Comparison of ENCODE assay signal across 20 cellular contexts in the genomic region with DNA sequence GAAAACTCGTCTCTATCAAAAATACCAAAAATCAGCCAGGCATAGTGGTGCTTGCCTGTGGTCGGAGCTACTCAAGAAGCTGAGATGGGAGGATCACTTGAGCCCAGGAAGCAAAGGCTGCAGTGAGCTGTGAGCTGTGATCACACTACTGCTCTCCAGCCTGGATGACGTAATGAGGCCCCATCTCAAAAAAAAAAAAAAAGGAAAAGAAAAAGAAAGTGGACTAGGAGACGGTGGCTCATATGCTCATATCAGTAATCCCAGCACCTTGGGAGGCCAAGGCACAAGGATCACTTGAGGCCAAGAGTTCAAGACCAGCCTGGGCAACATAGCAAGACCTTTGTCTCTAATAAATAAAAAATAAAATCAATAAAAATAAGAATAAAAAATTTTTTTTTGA. TPM values are rescaled to one million over a fixed set of nuclear protein-coding genes. Genes with fewer than 3 reads are reported as not detected.
DNase-seq lines count a peak whose midpoint lies in the region; ATAC-seq, FAIRE-seq and TF ChIP-seq lines count a peak whose summit lies in the region.
"Had no signal": no experiment of that assay in that cellular context is flagged by ENCODE, and none has a peak within 500 bp of the region (broad histone marks: within the 10 kb centered on the region; RNA-seq: fewer than 3 reads in every experiment).

No MANE protein-coding gene starts in this region.

- H4K20me1 ChIP-seq in K562 (replicated peaks; ENCODE audit: control insufficient read depth, insufficient read depth, low read length): no peaks in the 10 kb centered on the region

- no peak overlapping the region for H3K18ac ChIP-seq in mesenchymal stem cell (ENCODE audit: low read depth in 1 of 2, low read length in 2 of 2)

- POLR2A ChIA-PET in K562 (lab: Yijun Ruan, JAX): interaction anchor here (0.7 to 4.7 kb wide), 7 partner anchors 8 to 37 kb away, joined by 3 to 27 read pairs (median 7); a partner anchor contains a TSS

- CTCF ChIA-PET in K562 (lab: Yijun Ruan, JAX; ENCODE audit: low intra/inter-chr PET ratio): no interaction called here

- H3K9me3 Mint-ChIP-seq in stimulated activated effector memory CD8-positive, alpha-beta T cell treated with anti-CD3 and anti-CD28 coated beads, Interleukin-12 subunit alpha, Interleukin-12 subunit beta, amount 100 ng/mL, for 72 hours: no peaks in the 10 kb centered on the region
- H3K9me3 Mint-ChIP-seq: T-helper 2 cell treated with Interferon-gamma antibody and Interleukin-4, amounts not matched to agents 5 μg/mL and 100 μg/mL, for 36 hours had no signal

- H3K14ac ChIP-seq in mesenchymal stem cell (ENCODE audit: low read length in 2 of 2): no peak overlapping the region

- H3K4ac ChIP-seq in mesenchymal stem cell (ENCODE audit: low read depth in 1 of 2, low read length in 2 of 2): no peak overlapping the region

- no peak overlapping the region for H3K4me2 ChIP-seq in K562 (ENCODE audit: insufficient read depth, low read length)
- no peak overlapping the region for H3K4me2 ChIP-seq in mesenchymal stem cell (ENCODE audit: low read length, poor library complexity, severe bottlenecking)

- no peak for TF ChIP-seq EP300 in K562 (IDR thresholded peaks at IDR 0.05; ENCODE audit: low read length)

- 42% methylated on average over 2 of the region's 4 CpGs for WGBS in K562 (ENCODE audit: insufficient coverage, low coverage, missing lambda C conversion rate)
- WGBS in mesenchymal stem cell: 68% methylated on average over 3 of the region's 4 CpGs

- H3K23ac ChIP-seq in mesenchymal stem cell (ENCODE audit: low read length in 2 of 2): no peak overlapping the region

- H2BK15ac ChIP-seq in mesenchymal stem cell (ENCODE audit: low read depth, poor library complexity, severe bottlenecking): no peak overlapping the region

- H3K9ac ChIP-seq in K562 (ENCODE audit: insufficient read depth in 1 of 2, low read depth in 2 of 2, low read length in 2 of 2): peak overlapping the region in 1 of 2 experiments; percentile 64; a peak in 1 of 4 replicates
- H3K9ac ChIP-seq in mesenchymal stem cell (ENCODE audit: low read length): peak overlapping the region; percentile 16

- peak; percentile 32 for DNase-seq in HCEC 1CT
- peak; percentile 15 to 33 for DNase-seq in NOMO-1 (lab: John Stamatoyannopoulos, UW; ENCODE audit: unreplicated experiment in 2 of 2)
- DNase-seq in K562 (ENCODE audit: extremely low read depth in 1 of 4, low spot score in 3 of 4): peak in 2 of 4 experiments; percentile 16 to 60
- peak; percentile 71 for DNase-seq in mesenchymal stem cell
- DNase-seq in stimulated activated effector memory CD8-positive, alpha-beta T cell treated with anti-CD3 and anti-CD28 coated beads, Interleukin-12 subunit alpha, Interleukin-12 subunit beta, amount 100 ng/mL, for 72 hours (ENCODE audit: low spot score in 2 of 2): no peak
- DNase-seq in NCI-H510A treated with DMSO at 0.1 percent for 48 hours (lab: John Stamatoyannopoulos, UW): no peak
- DNase-seq in effector CD8-positive, alpha-beta T cell (lab: John Stamatoyannopoulos, UW): no peak
- no peak for DNase-seq in NCI-H1436 treated with DMSO at 0.1 percent for 48 hours (lab: John Stamatoyannopoulos, UW)
- DNase-seq: activated CD4-positive, alpha-beta T cell treated with anti-CD3 and anti-CD28 coated beads, Interleukin-2, amount 50 U/mL, for 1 hour; activated T-cell treated with anti-CD3 and anti-CD28 coated beads, Interleukin-2, amount 50 U/mL, for 48 hours; C1 segment of cervical spinal cord; cortex of kidney; esophagus squamous epithelium; NCI-H1105 treated with DMSO at 0.1 percent for 48 hours; NCI-H446; Peyer's patch; right cardiac atrium; stimulated activated CD8-positive, alpha-beta memory T cell treated with anti-CD3 and anti-CD28 coated beads, Interleukin-4, amount 100 ng/mL, for 48 hours had no signal

- no peaks in the 10 kb centered on the region for H3K9me1 ChIP-seq in K562 (ENCODE audit: control insufficient read depth, insufficient read depth, low read length)

- peaks cover 7 to 11% of the 10 kb centered on the region in 2 experiments; a peak in 2 of 5 replicates for H3K4me1 ChIP-seq in K562 (replicated peaks in 1 of 2; ENCODE audit: control insufficient read depth in 2 of 2, insufficient read depth in 2 of 2, low read length in 2 of 2)
- H3K4me1 ChIP-seq in mesenchymal stem cell (ENCODE audit: control insufficient read depth, insufficient read depth, low read depth, low read length): peaks cover 3% of the 10 kb centered on the region
- H3K4me1 ChIP-seq: Peyer's patch, tibial nerve had no signal

- no peak overlapping the region for H4K91ac ChIP-seq in mesenchymal stem cell (ENCODE audit: low read length)

- H3K36me3 Mint-ChIP-seq in stimulated activated effector memory CD8-positive, alpha-beta T cell treated with anti-CD3 and anti-CD28 coated beads, Interleukin-12 subunit alpha, Interleukin-12 subunit beta, amount 100 ng/mL, for 72 hours: no peaks in the 10 kb centered on the region

- ATAC-seq in K562: peak; percentile 76
- no peak for ATAC-seq in stimulated activated effector memory CD8-positive, alpha-beta T cell treated with anti-CD3 and anti-CD28 coated beads, Interleukin-12 subunit alpha, Interleukin-12 subunit beta, amount 100 ng/mL, for 72 hours
- ATAC-seq: right cardiac atrium had no signal

- H3K4me1 Mint-ChIP-seq in stimulated activated effector memory CD8-positive, alpha-beta T cell treated with anti-CD3 and anti-CD28 coated beads, Interleukin-12 subunit alpha, Interleukin-12 subunit beta, amount 100 ng/mL, for 72 hours: peaks cover 8% of the 10 kb centered on the region

- TF ChIP-seq POLR2A in K562 (conservative IDR thresholded peaks at IDR 0.05): no peak

- no peaks in the 10 kb centered on the region for H3K9me3 ChIP-seq in K562 (replicated peaks; ENCODE audit: control insufficient read depth, insufficient read depth, low read depth, low read length)
- H3K9me3 ChIP-seq in mesenchymal stem cell (ENCODE audit: control insufficient read depth, low read length): no peaks in the 10 kb centered on the region
- H3K9me3 ChIP-seq: esophagus squamous epithelium, Peyer's patch, tibial nerve had no signal

- no peak overlapping the region for H2BK120ac ChIP-seq in mesenchymal stem cell (ENCODE audit: low read depth, low read length)

- no peaks in the 10 kb centered on the region for H3K27me3 ChIP-seq in K562 (ENCODE audit: control insufficient read depth in 2 of 2, insufficient read depth in 2 of 2, low read length in 2 of 2)
- H3K27me3 ChIP-seq in mesenchymal stem cell (ENCODE audit: control insufficient read depth in 1 of 2, insufficient read depth in 1 of 2, low read length in 2 of 2): no peaks in the 10 kb centered on the region
- H3K27me3 ChIP-seq: esophagus squamous epithelium, Peyer's patch, tibial nerve had no signal

- H2BK12ac ChIP-seq in mesenchymal stem cell (ENCODE audit: low read length in 2 of 2): no peak overlapping the region

- no peak overlapping the region for H3K4me3 Mint-ChIP-seq in stimulated activated effector memory CD8-positive, alpha-beta T cell treated with anti-CD3 and anti-CD28 coated beads, Interleukin-12 subunit alpha, Interleukin-12 subunit beta, amount 100 ng/mL, for 72 hours
- H3K4me3 Mint-ChIP-seq: T-helper 2 cell treated with Interferon-gamma antibody and Interleukin-4, amounts not matched to agents 5 μg/mL and 100 μg/mL, for 36 hours had no signal

- H4K8ac ChIP-seq in mesenchymal stem cell (ENCODE audit: low read length): no peak overlapping the region

- peak; percentile 64 for FAIRE-seq in K562 (lab: Jason Lieb, UNC)

- TF ChIP-seq RAD21 in K562 (CRISPR knock-in tag; conservative IDR thresholded peaks at IDR 0.05 in 1 of 2, IDR thresholded peaks at IDR 0.05 in 1 of 2): no peak

- H2AFZ ChIP-seq in K562 (ENCODE audit: low read depth, low read length) (peak overlapping the region; percentile 51; the same call in 1 of the 2 replicates), mesenchymal stem cell (ENCODE audit: low read depth, low read length) (no peak overlapping the region)

- no peak overlapping the region for H2BK5ac ChIP-seq in mesenchymal stem cell (ENCODE audit: low read depth, low read length, poor library complexity, severe bottlenecking)

- H3K4me3 ChIP-seq in K562: no peak overlapping the region
- no peak overlapping the region for H3K4me3 ChIP-seq in mesenchymal stem cell (ENCODE audit: insufficient read depth in 1 of 2, low read depth in 1 of 2, low read length in 2 of 2)
- H3K4me3 ChIP-seq: esophagus squamous epithelium, Peyer's patch, tibial nerve had no signal

- H3K79me1 ChIP-seq in mesenchymal stem cell (replicated peaks; ENCODE audit: low read length, poor library complexity, severe bottlenecking): no peaks in the 10 kb centered on the region

- no TSS peak for BruUV-seq in K562 (replicated peaks; lab: Mats Ljungman, UMichigan)

- H2AK5ac ChIP-seq in mesenchymal stem cell (ENCODE audit: low read length, severe bottlenecking): no peak overlapping the region

- no peak for TF ChIP-seq CTCF in K562 (IDR thresholded peaks at IDR 0.05 in 2 of 3, conservative IDR thresholded peaks at IDR 0.05 in 1 of 3; ENCODE audit: insufficient read depth in 2 of 3, low read depth in 1 of 3, low read length in 3 of 3)

- in situ Hi-C loops in K562 (cut with MboI): no loop called here

- H3K27ac Mint-ChIP-seq in stimulated activated effector memory CD8-positive, alpha-beta T cell treated with anti-CD3 and anti-CD28 coated beads, Interleukin-12 subunit alpha, Interleukin-12 subunit beta, amount 100 ng/mL, for 72 hours: no peak overlapping the region
- H3K27ac Mint-ChIP-seq: T-helper 2 cell treated with Interferon-gamma antibody and Interleukin-4, amounts not matched to agents 5 μg/mL and 100 μg/mL, for 36 hours had no signal

- H3K79me2 ChIP-seq in K562 (ENCODE audit: control insufficient read depth, insufficient read depth, low read length): no peaks in the 10 kb centered on the region

- H3K27ac ChIP-seq in K562 (ENCODE audit: extremely low read depth, low read depth, low read length) (0 out of 3 replicates have a peak overlapping the region, but pooled peaks have one; percentile 3), mesenchymal stem cell (ENCODE audit: low read length, poor library complexity, severe bottlenecking) (no peak overlapping the region)
- H3K27ac ChIP-seq: esophagus squamous epithelium, Peyer's patch, tibial nerve had no signal

- H3K36me3 ChIP-seq in K562 (ENCODE audit: control insufficient read depth, insufficient read depth, low read length) (no peaks in the 10 kb centered on the region), mesenchymal stem cell (ENCODE audit: control insufficient read depth in 1 of 2, insufficient read depth in 2 of 2, low read depth in 1 of 2, low read length in 2 of 2) (no peaks in the 10 kb centered on the region)
- H3K36me3 ChIP-seq: esophagus squamous epithelium, Peyer's patch, tibial nerve had no signal

- intact Hi-C loops in K562 (cut with micrococcal nuclease): no loop called here

RNA-seq across cellular contexts. Expression of a gene that starts 8.8 kb away (rescaled TPM):
- 15.8 and 22.4 TPM in 2 replicates for total RNA-seq in K562 (2011; cell fraction: chromatin; rRNA removed; ENCODE audit: low replicate concordance)
- total RNA-seq in K562 (2011; cell fraction: nucleolus; rRNA removed): 14.9 and 18.3 TPM in 2 replicates
- 30.7 and 43.9 TPM in 2 replicates for total RNA-seq in K562 (2011; cell fraction: nucleoplasm; rRNA removed)
- total RNA-seq in K562 (2014; rRNA removed) (170 and 203 TPM in 2 replicates), K562 (2014; rRNA removed; fragmentation: Illumina TruSeq; extraction: Trizol) (379 and 441 TPM in 2 replicates), K562 (2015; rRNA removed; fragmentation: Illumina TruSeq; extraction: Trizol) (361 and 419 TPM in 2 replicates), K562 (2021) (511 and 520 TPM in 2 replicates)
- polyA plus RNA-seq in K562 (2011; rRNA removed) (414 and 505 TPM in 2 replicates), K562 (2014; fragmentation: Illumina TruSeq; extraction: Trizol) (233 and 262 TPM in 2 replicates), K562 (2014; fragmentation: Nextera tagmentation; extraction: Ambion mirVana) (100 to 1,000 TPM; 570 to 733 TPM), K562 (2014; rRNA removed) (157 and 222 TPM in 2 replicates)
- 43.5 and 104 TPM in 2 replicates for polyA plus RNA-seq in K562 (2011; cell fraction: cytosol; rRNA removed)
- polyA plus RNA-seq in K562 (2011; cell fraction: nucleus; rRNA removed): 60.3 and 118 TPM in 2 replicates
- 290 and 393 TPM in 2 replicates for polyA plus RNA-seq in K562 (2012)
- polyA minus RNA-seq in K562 (2011; rRNA and poly(A)+ RNA removed): 133 and 157 TPM in 2 replicates
- 208 and 214 TPM in 2 replicates for polyA minus RNA-seq in K562 (2011; cell fraction: cytosol; rRNA and poly(A)+ RNA removed)
- polyA minus RNA-seq in K562 (2011; cell fraction: nucleus; rRNA and poly(A)+ RNA removed): 9.2 and 28.8 TPM in 2 replicates
- 170 TPM for polyA plus RNA-seq in mesenchymal stem cell (2013, experiment 1 of 2)
- 170 TPM for polyA plus RNA-seq in mesenchymal stem cell (2013, experiment 2 of 2)

RNA-seq across cellular contexts. Expression of a gene that starts 13.9 kb away (rescaled TPM):
- total RNA-seq in K562 (2011; cell fraction: chromatin; rRNA removed; ENCODE audit: low replicate concordance): 303 and 492 TPM in 2 replicates
- 243 and 287 TPM in 2 replicates for total RNA-seq in K562 (2011; cell fraction: nucleolus; rRNA removed)
- 239 and 282 TPM in 2 replicates for total RNA-seq in K562 (2011; cell fraction: nucleoplasm; rRNA removed)
- total RNA-seq in K562 (2014; rRNA removed) (50.2 and 52.4 TPM in 2 replicates), K562 (2014; rRNA removed; fragmentation: Illumina TruSeq; extraction: Trizol) (99.8 and 115 TPM in 2 replicates), K562 (2015; rRNA removed; fragmentation: Illumina TruSeq; extraction: Trizol) (77.1 and 81.2 TPM in 2 replicates), K562 (2021) (121 and 127 TPM in 2 replicates)
- polyA plus RNA-seq in K562 (2011; rRNA removed) (128 and 135 TPM in 2 replicates), K562 (2014; fragmentation: Illumina TruSeq; extraction: Trizol) (82.2 and 83.7 TPM in 2 replicates), K562 (2014; fragmentation: Nextera tagmentation; extraction: Ambion mirVana) (100 to 1,000 TPM; 156 to 177 TPM), K562 (2014; rRNA removed) (110 and 116 TPM in 2 replicates)
- 184 and 192 TPM in 2 replicates for polyA plus RNA-seq in K562 (2011; cell fraction: cytosol; rRNA removed)
- polyA plus RNA-seq in K562 (2011; cell fraction: nucleus; rRNA removed): 521 and 638 TPM in 2 replicates
- polyA plus RNA-seq in K562 (2012): 56.6 and 88.3 TPM in 2 replicates
- 62.4 and 87.2 TPM in 2 replicates for polyA minus RNA-seq in K562 (2011; rRNA and poly(A)+ RNA removed)
- polyA minus RNA-seq in K562 (2011; cell fraction: cytosol; rRNA and poly(A)+ RNA removed): 45.2 and 54.1 TPM in 2 replicates
- polyA minus RNA-seq in K562 (2011; cell fraction: nucleus; rRNA and poly(A)+ RNA removed): 79.4 and 108 TPM in 2 replicates
- polyA plus RNA-seq in mesenchymal stem cell (2013, experiment 1 of 2): 24.1 TPM
- polyA plus RNA-seq in mesenchymal stem cell (2013, experiment 2 of 2): 21.9 TPM

RNA-seq across cellular contexts. Expression of a gene that starts 37.3 kb away (rescaled TPM):
- total RNA-seq in K562 (2011; cell fraction: chromatin; rRNA removed; ENCODE audit: low replicate concordance): 60.0 and 81.0 TPM in 2 replicates
- 77.1 and 90.4 TPM in 2 replicates for total RNA-seq in K562 (2011; cell fraction: nucleolus; rRNA removed)
- total RNA-seq in K562 (2011; cell fraction: nucleoplasm; rRNA removed): 68.9 and 75.0 TPM in 2 replicates
- total RNA-seq in K562 (2014; rRNA removed): 131 and 132 TPM in 2 replicates
- 168 and 185 TPM in 2 replicates for total RNA-seq in K562 (2014; rRNA removed; fragmentation: Illumina TruSeq; extraction: Trizol)
- total RNA-seq in K562 (2015; rRNA removed; fragmentation: Illumina TruSeq; extraction: Trizol): 290 and 292 TPM in 2 replicates
- 243 and 245 TPM in 2 replicates for total RNA-seq in K562 (2021)
- 54.0 and 56.7 TPM in 2 replicates for polyA plus RNA-seq in K562 (2011; rRNA removed)
- 112 and 122 TPM in 2 replicates for polyA plus RNA-seq in K562 (2011; cell fraction: cytosol; rRNA removed)
- 68.8 and 82.6 TPM in 2 replicates for polyA plus RNA-seq in K562 (2011; cell fraction: nucleus; rRNA removed)
- 165 and 353 TPM in 2 replicates for polyA plus RNA-seq in K562 (2012)
- polyA plus RNA-seq in K562 (2014; fragmentation: Illumina TruSeq; extraction: Trizol): 276 and 277 TPM in 2 replicates
- polyA plus RNA-seq in K562 (2014; fragmentation: Nextera tagmentation; extraction: Ambion mirVana): 10 to 100 TPM; 67.8 to 77.7 TPM
- 144 and 237 TPM in 2 replicates for polyA plus RNA-seq in K562 (2014; rRNA removed)
- 46.8 and 55.1 TPM in 2 replicates for polyA minus RNA-seq in K562 (2011; rRNA and poly(A)+ RNA removed)
- polyA minus RNA-seq in K562 (2011; cell fraction: cytosol; rRNA and poly(A)+ RNA removed): 131 and 146 TPM in 2 replicates
- 35.1 and 49.8 TPM in 2 replicates for polyA minus RNA-seq in K562 (2011; cell fraction: nucleus; rRNA and poly(A)+ RNA removed)
- polyA plus RNA-seq in mesenchymal stem cell (2013, experiment 1 of 2): 284 TPM
- 299 TPM for polyA plus RNA-seq in mesenchymal stem cell (2013, experiment 2 of 2)

Comparison
In these comparisons a context has a peak if more than half of its experiments do, and no peak if none do; other contexts are left out.
1. DNase-seq: peak in HCEC 1CT (single experiment), NOMO-1 (2 of 2) and mesenchymal stem cell (single experiment); none in stimulated activated effector memory CD8-positive, alpha-beta T cell treated with anti-CD3 and anti-CD28 coated beads, Interleukin-12 subunit alpha, Interleukin-12 subunit beta, amount 100 ng/mL, for 72 hours (0 of 2), NCI-H510A treated with DMSO at 0.1 percent for 48 hours (single experiment), effector CD8-positive, alpha-beta T cell (single experiment) and NCI-H1436 treated with DMSO at 0.1 percent for 48 hours (single experiment).